8 cellular contexts compared by ENCODE assay signal in the genomic region with DNA sequence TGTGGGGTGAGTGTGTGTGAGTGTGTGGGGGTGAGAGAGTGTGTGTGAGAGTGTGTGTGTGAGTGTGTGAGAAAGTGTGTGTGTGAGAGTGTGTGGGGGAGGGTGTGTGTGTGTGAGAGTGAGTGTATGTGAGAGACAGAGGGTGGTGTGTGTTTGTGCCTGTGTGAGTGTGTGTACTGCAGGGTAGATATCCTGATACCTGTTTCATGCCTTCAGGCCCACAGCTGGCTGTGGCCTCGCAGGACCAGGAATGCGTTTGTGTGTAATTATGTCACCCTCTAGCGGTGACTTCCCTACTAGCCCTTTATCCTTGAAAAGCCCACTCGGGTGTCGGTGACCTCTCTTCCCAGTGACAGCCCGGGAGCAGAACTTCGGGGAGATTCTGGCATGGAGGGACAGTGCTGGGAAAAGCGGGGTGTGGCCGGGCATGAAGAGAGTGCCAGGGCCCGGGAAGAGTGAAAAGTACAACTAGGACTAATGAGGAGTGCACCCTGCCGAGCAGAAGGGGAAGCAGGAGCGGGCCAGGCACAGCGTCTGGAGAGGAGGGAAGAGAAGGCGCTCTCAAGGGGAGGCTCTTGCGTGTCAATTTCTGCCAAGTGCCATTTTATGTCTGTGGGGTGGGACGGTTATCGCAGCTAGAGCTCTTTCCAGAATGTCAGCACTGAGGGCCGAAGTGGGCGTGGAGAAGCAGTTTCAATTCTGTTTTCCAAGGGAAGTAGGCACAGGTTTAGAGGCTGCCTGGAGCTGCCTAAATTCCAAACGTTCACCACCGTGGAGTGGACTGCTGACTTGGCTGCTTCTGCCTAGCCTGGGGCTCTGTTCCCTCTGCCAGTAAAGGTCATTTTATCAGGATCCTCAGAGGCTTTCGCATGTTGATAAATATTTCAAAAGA. TPM values are rescaled to one million over a fixed set of nuclear protein-coding genes. Genes with fewer than 3 reads are reported as not detected.
DNase-seq lines count a peak whose midpoint lies in the region; ATAC-seq and TF ChIP-seq lines count a peak whose summit lies in the region.

No MANE protein-coding gene starts in this region.

- TF ChIP-seq CTCF in HCT116 (IDR thresholded peaks at IDR 0.05 in 2 of 3, conservative IDR thresholded peaks at IDR 0.05 in 1 of 3; ENCODE audit: borderline replicate concordance in 1 of 3, insufficient read depth in 1 of 3, low read depth in 2 of 3, low read length in 2 of 3) (peak; percentile 77 to 80 (median 79)), brain (conservative IDR thresholded peaks at IDR 0.05) (peak; percentile 70 to 88)

- DNase-seq in ELF-1 (ENCODE audit: low read depth, low spot score) (peak; percentile 86), HCT116 (ENCODE audit: low read depth, low spot score) (peak; percentile 78), NCI-H146 (lab: John Stamatoyannopoulos, UW) (peak; percentile 85), T1000 (lab: John Stamatoyannopoulos, UW) (peak; percentile 81), iPS DF 6.9 (ENCODE audit: low read depth, low spot score) (no peak)

- H3K27me3 Mint-ChIP-seq in brain = peaks cover 15% of the 10 kb centered on the region

- POLR2A ChIA-PET in HCT116 (lab: Charles Lee) = interaction anchor here (0.9 kb wide), 1 partner anchor 656 kb away, joined by 3 read pairs; no protein-coding TSS in a partner anchor

- CTCF ChIA-PET in HCT116 (lab: Charles Lee) = interaction anchor here (0.6 to 1.9 kb wide), 12 partner anchors 10 to 1029 kb away, joined by 3 to 22 read pairs (median 4); a partner anchor contains a TSS

- TF ChIP-seq RAD21 in HCT116 (IDR thresholded peaks at IDR 0.05; ENCODE audit: low read depth) = peak; percentile 88

- no peaks in the 10 kb centered on the region for H3K9me3 Mint-ChIP-seq in brain

- peak overlapping the region; percentile 80 to 98 (median 96) for H3K27ac Mint-ChIP-seq in brain

- peak overlapping the region; percentile 95 for H2AFZ ChIP-seq in HCT116 (ENCODE audit: low read depth, low read length, poor library complexity, severe bottlenecking)

- TF ChIP-seq POLR2A in HCT116 (IDR thresholded peaks at IDR 0.05; ENCODE audit: borderline replicate concordance, extremely low read depth, insufficient read depth, insufficient read length) = no peak

- peak overlapping the region; percentile 80 to 89 (median 83) for H3K4me3 Mint-ChIP-seq in brain

- H4K20me1 ChIP-seq in HCT116 (ENCODE audit: insufficient read depth) = no peaks in the 10 kb centered on the region

- intact Hi-C loops in HCT116 (cut with micrococcal nuclease) = loop anchor here (2.0 kb wide), 1 partner anchor 1035 kb away; no protein-coding TSS in a partner anchor

- no CpG with 5 or more reads among the region's 22 CpGs for WGBS in iPS DF 6.9 (ENCODE audit: insufficient coverage, insufficient read length)

- H3K9me3 ChIP-seq in HCT116 (ENCODE audit: control insufficient read depth in 1 of 2, insufficient read depth in 1 of 2, low read depth in 1 of 2, low read length in 2 of 2) (no peaks in the 10 kb centered on the region), iPS DF 6.9 (ENCODE audit: control insufficient read depth, insufficient read depth, low read length) (no peaks in the 10 kb centered on the region)

- ATAC-seq in HCT116 = peak; percentile 84
- ATAC-seq in GM18868 (IDR thresholded peaks at IDR 0.05; ENCODE audit: unreplicated experiment) = no peak

- H3K27me3 ChIP-seq in HCT116 (ENCODE audit: insufficient read depth, low read length) = no peaks in the 10 kb centered on the region
- H3K27me3 ChIP-seq in iPS DF 6.9 (ENCODE audit: control insufficient read depth, insufficient read depth, low read length) = peaks cover 5% of the 10 kb centered on the region; the same call in 1 of the 2 replicates
- no peaks in the 10 kb centered on the region for H3K27me3 ChIP-seq in rectal smooth muscle tissue (ENCODE audit: control insufficient read depth, insufficient read depth, low read length)

- RAD21 ChIA-PET in HCT116 (lab: Charles Lee; ENCODE audit: low non-redundant PET in 1 of 2, low total read pairs in 2 of 2, uncharacterized antibody in 2 of 2, unreplicated experiment in 2 of 2) = interaction anchor here (0.6 to 1.8 kb wide), 5 partner anchors 22 to 503 kb away, joined by 3 to 7 read pairs (median 5); no protein-coding TSS in a partner anchor

- H3K27ac ChIP-seq in HCT116 (ENCODE audit: low read depth, low read length) (peak overlapping the region; percentile 69), iPS DF 6.9 (ENCODE audit: low read length) (no peak overlapping the region), rectal smooth muscle tissue (ENCODE audit: low read depth, low read length) (peak overlapping the region; percentile 96)

- peaks cover 39% of the 10 kb centered on the region for H3K4me1 Mint-ChIP-seq in brain

- no TSS peak for BruUV-seq in HCT116 (replicated peaks; lab: Mats Ljungman, UMichigan)

- peaks cover 8 to 22% of the 10 kb centered on the region in 2 experiments for H3K4me1 ChIP-seq in HCT116 (ENCODE audit: control insufficient read depth in 1 of 2, insufficient read depth in 2 of 2, low read length in 2 of 2)
- H3K4me1 ChIP-seq in iPS DF 6.9 (ENCODE audit: control insufficient read depth, insufficient read depth, low read length) = no peaks in the 10 kb centered on the region; the same call in 1 of the 2 replicates
- H3K4me1 ChIP-seq in rectal smooth muscle tissue (ENCODE audit: control insufficient read depth, insufficient read depth, low read length) = peaks cover 8% of the 10 kb centered on the region

- H3K79me2 ChIP-seq in HCT116 (ENCODE audit: insufficient read depth, low read length) = no peaks in the 10 kb centered on the region

- H3K4me3 ChIP-seq in HCT116 (replicated peaks in 1 of 2; ENCODE audit: low read depth in 1 of 2, low read length in 2 of 2) (peak overlapping the region; percentile 41 to 60), iPS DF 6.9 (ENCODE audit: low read length) (peak overlapping the region; percentile 22; the same call in 1 of the 2 replicates), rectal smooth muscle tissue (ENCODE audit: low read length) (peak overlapping the region; percentile 76)

- no peaks in the 10 kb centered on the region for H3K36me3 ChIP-seq in HCT116 (ENCODE audit: control insufficient read depth in 1 of 2, insufficient read depth in 2 of 2, low read length in 2 of 2)
- no peaks in the 10 kb centered on the region for H3K36me3 ChIP-seq in iPS DF 6.9 (ENCODE audit: control insufficient read depth, insufficient read depth, low read length)
- no peaks in the 10 kb centered on the region for H3K36me3 ChIP-seq in rectal smooth muscle tissue (ENCODE audit: control insufficient read depth, insufficient read depth, low read length)

- peak overlapping the region; percentile 24 for H3K9ac ChIP-seq in HCT116 (ENCODE audit: low read length)
- peak overlapping the region; percentile 68 for H3K9ac ChIP-seq in rectal smooth muscle tissue (ENCODE audit: low read length)

- H3K9me2 ChIP-seq in HCT116 (ENCODE audit: insufficient read depth) = no peaks in the 10 kb centered on the region

- H3K4me2 ChIP-seq in HCT116 (ENCODE audit: low read length) = peak overlapping the region; percentile 75

- H3K36me3 Mint-ChIP-seq in brain = no peaks in the 10 kb centered on the region

TF ChIP-seq in HCT116, 20 proteins besides CTCF, POLR2A, EP300 and RAD21 (continues in another document):
- TF ChIP-seq SP1 (IDR thresholded peaks at IDR 0.05; ENCODE audit: low read depth) (no peak), ZFX (IDR thresholded peaks at IDR 0.05) (no peak), EZH2 (IDR thresholded peaks at IDR 0.05) (no peak), POLR2AphosphoS5 (IDR thresholded peaks at IDR 0.05; ENCODE audit: low read depth, low read length) (no peak), FOSL1 (IDR thresholded peaks at IDR 0.05; ENCODE audit: low read depth) (no peak), ZNF274 (IDR thresholded peaks at IDR 0.05; ENCODE audit: low read depth, low read length) (no peak), CEBPB (IDR thresholded peaks at IDR 0.05; ENCODE audit: low read depth) (no peak), EGR1 (IDR thresholded peaks at IDR 0.05; ENCODE audit: low read depth) (no peak), SIN3A (IDR thresholded peaks at IDR 0.05; ENCODE audit: low read depth) (no peak), YY1 (IDR thresholded peaks at IDR 0.05; ENCODE audit: extremely low read depth, insufficient replicate concordance, low read depth, low read length) (no peak), ELF1 (IDR thresholded peaks at IDR 0.05; ENCODE audit: borderline replicate concordance, low read depth) (no peak)
- TF ChIP-seq, protein P1, sequence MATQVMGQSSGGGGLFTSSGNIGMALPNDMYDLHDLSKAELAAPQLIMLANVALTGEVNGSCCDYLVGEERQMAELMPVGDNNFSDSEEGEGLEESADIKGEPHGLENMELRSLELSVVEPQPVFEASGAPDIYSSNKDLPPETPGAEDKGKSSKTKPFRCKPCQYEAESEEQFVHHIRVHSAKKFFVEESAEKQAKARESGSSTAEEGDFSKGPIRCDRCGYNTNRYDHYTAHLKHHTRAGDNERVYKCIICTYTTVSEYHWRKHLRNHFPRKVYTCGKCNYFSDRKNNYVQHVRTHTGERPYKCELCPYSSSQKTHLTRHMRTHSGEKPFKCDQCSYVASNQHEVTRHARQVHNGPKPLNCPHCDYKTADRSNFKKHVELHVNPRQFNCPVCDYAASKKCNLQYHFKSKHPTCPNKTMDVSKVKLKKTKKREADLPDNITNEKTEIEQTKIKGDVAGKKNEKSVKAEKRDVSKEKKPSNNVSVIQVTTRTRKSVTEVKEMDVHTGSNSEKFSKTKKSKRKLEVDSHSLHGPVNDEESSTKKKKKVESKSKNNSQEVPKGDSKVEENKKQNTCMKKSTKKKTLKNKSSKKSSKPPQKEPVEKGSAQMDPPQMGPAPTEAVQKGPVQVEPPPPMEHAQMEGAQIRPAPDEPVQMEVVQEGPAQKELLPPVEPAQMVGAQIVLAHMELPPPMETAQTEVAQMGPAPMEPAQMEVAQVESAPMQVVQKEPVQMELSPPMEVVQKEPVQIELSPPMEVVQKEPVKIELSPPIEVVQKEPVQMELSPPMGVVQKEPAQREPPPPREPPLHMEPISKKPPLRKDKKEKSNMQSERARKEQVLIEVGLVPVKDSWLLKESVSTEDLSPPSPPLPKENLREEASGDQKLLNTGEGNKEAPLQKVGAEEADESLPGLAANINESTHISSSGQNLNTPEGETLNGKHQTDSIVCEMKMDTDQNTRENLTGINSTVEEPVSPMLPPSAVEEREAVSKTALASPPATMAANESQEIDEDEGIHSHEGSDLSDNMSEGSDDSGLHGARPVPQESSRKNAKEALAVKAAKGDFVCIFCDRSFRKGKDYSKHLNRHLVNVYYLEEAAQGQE (IDR thresholded peaks at IDR 0.05; ENCODE audit: low read depth) = no peak

RNA-seq across cellular contexts. Expression of a gene that starts 11.0 kb away (rescaled TPM):
- total RNA-seq in HCT116 (2021; ENCODE audit: unreplicated experiment) = 19.0 TPM
- 15.9 and 18.1 TPM in 2 replicates for polyA plus RNA-seq in HCT116 (2012)
- polyA plus RNA-seq in brain (ENCODE audit: insufficient read depth, low read depth, low replicate concordance) = 9.3 TPM

RNA-seq across cellular contexts. Expression of a gene that starts 23.7 kb away (rescaled TPM):
- 0.52 TPM for total RNA-seq in HCT116 (2021; ENCODE audit: unreplicated experiment)
- 0.25 and 0.29 TPM in 2 replicates for polyA plus RNA-seq in HCT116 (2012)
- polyA plus RNA-seq in brain (ENCODE audit: insufficient read depth, low read depth, low replicate concordance) = 4.1 TPM

Comparison
In these comparisons a context has a peak if more than half of its experiments do, and no peak if none do; other contexts are left out.
1. H3K4me3 ChIP-seq: peak in every context shown above with its lines; median percentile 76 in rectal smooth muscle tissue; 50 in HCT116; 22 in iPS DF 6.9.